In genomic region chr14:92792885-92793284, GRCh38 we compare ENCODE assay signal across 10 cellular contexts. TPM values are rescaled to one million over a fixed set of nuclear protein-coding genes. Genes with fewer than 3 reads are reported as not detected.
DNase-seq lines count a peak whose midpoint lies in the region; ATAC-seq, FAIRE-seq and TF ChIP-seq lines count a peak whose summit lies in the region.
"Had no signal": no experiment of that assay in that cellular context is flagged by ENCODE, and none has a peak within 500 bp of the region (broad histone marks: within the 10 kb centered on the region; RNA-seq: fewer than 3 reads in every experiment).

No MANE protein-coding gene starts in this region.

- H3K9ac ChIP-seq in KMS-11 (no peak overlapping the region), K562 (ENCODE audit: insufficient read depth in 1 of 2, low read depth in 2 of 2, low read length in 2 of 2) (no peak overlapping the region)

- no peaks in the 10 kb centered on the region for H3K9me1 ChIP-seq in K562 (ENCODE audit: control insufficient read depth, insufficient read depth, low read length)

- peak overlapping the region; percentile 54 for H3K4me3 ChIP-seq in Caco-2 (ENCODE audit: low read depth, low read length)
- H3K4me3 ChIP-seq in KMS-11 (IDR thresholded peaks at IDR 0.05; ENCODE audit: insufficient read depth, low read depth, low read length), result no peak overlapping the region
- H3K4me3 ChIP-seq in K562, result no peak overlapping the region
- no peak overlapping the region for H3K4me3 ChIP-seq in naive thymus-derived CD4-positive, alpha-beta T cell (ENCODE audit: low read length)

- H3K4me1 ChIP-seq in Caco-2, result peaks cover 5% of the 10 kb centered on the region; the same call in 1 of the 2 replicates
- H3K4me1 ChIP-seq in KMS-11 (ENCODE audit: low read depth, poor library complexity, severe bottlenecking), result peaks cover 22% of the 10 kb centered on the region
- peaks cover 7 to 8% of the 10 kb centered on the region in 2 experiments; a peak in 4 of 5 replicates for H3K4me1 ChIP-seq in K562 (replicated peaks in 1 of 2; ENCODE audit: control insufficient read depth in 2 of 2, insufficient read depth in 2 of 2, low read length in 2 of 2)
- peaks cover 15 to 17% of the 10 kb centered on the region in 2 donors for H3K4me1 ChIP-seq in naive thymus-derived CD4-positive, alpha-beta T cell (ENCODE audit: control insufficient read depth in 2 of 2, insufficient read depth in 2 of 2, low read length in 2 of 2)

- no peak for TF ChIP-seq EP300 in K562 (IDR thresholded peaks at IDR 0.05; ENCODE audit: low read length)

- no peak for ATAC-seq in K562
- ATAC-seq in naive thymus-derived CD4-positive, alpha-beta T cell, result no peak

- POLR2A ChIA-PET in Caco-2 (lab: Charles Lee), result interaction anchor here (1.7 kb wide), 1 partner anchor 44 kb away, joined by 7 read pairs; the partner anchor contains the start of gene LGMN
- POLR2A ChIA-PET in K562 (lab: Yijun Ruan, JAX), result no interaction called here
- POLR2A ChIA-PET in naive thymus-derived CD4-positive, alpha-beta T cell (lab: Charles Lee), result interaction anchor here (0.6 to 2.5 kb wide), 6 partner anchors 43 to 1503 kb away, joined by 3 to 9 read pairs (median 4); partner anchors contain the start of genes CPSF2, NDUFB1 and TRIP11

- CTCF ChIA-PET in Caco-2 (lab: Charles Lee), result no interaction called here
- CTCF ChIA-PET in K562 (lab: Yijun Ruan, JAX; ENCODE audit: low intra/inter-chr PET ratio), result no interaction called here
- CTCF ChIA-PET in naive thymus-derived CD4-positive, alpha-beta T cell (lab: Charles Lee), result no interaction called here

- 69% methylated on average over 4 of the region's 4 CpGs for WGBS in K562 (ENCODE audit: insufficient coverage, low coverage, missing lambda C conversion rate)

- intact Hi-C loops in Caco-2 (cut with micrococcal nuclease; ENCODE audit: unreplicated experiment), result no loop called here
- intact Hi-C loops in K562 (cut with micrococcal nuclease), result no loop called here
- intact Hi-C loops in naive thymus-derived CD4-positive, alpha-beta T cell (cut with micrococcal nuclease), result loop anchor here (5.0 kb wide), 3 partner anchors 324 to 671 kb away; partner anchors contain the start of genes CPSF2 (in 2 of the 2), NDUFB1 (in 2 of the 2), BTBD7 (in 1 of the 2) and ITPK1 (in 1 of the 2)

- H3K36me3 Mint-ChIP-seq in Caco-2 (ENCODE audit: insufficient read depth, unreplicated experiment), result peaks cover 18% of the 10 kb centered on the region
- peaks cover 0 to 19% (median 12%) of the 10 kb centered on the region in 5 donors for H3K36me3 Mint-ChIP-seq in naive thymus-derived CD4-positive, alpha-beta T cell

- no TSS peak for BruUV-seq in Caco-2 (replicated peaks; lab: Mats Ljungman, UMichigan)
- BruUV-seq in K562 (replicated peaks; lab: Mats Ljungman, UMichigan), result no TSS peak

- peak overlapping the region; percentile 99 for H3K27ac Mint-ChIP-seq in Caco-2 (ENCODE audit: unreplicated experiment)
- peak overlapping the region in 6 of 9 donors; percentile 86 to 98 (median 94) for H3K27ac Mint-ChIP-seq in naive thymus-derived CD4-positive, alpha-beta T cell

- in situ Hi-C loops in K562 (cut with MboI), result no loop called here

- H3K27ac ChIP-seq in KMS-11 (no peak overlapping the region), K562 (ENCODE audit: extremely low read depth, low read depth, low read length) (no peak overlapping the region)
- H3K27ac ChIP-seq in naive thymus-derived CD4-positive, alpha-beta T cell (ENCODE audit: low read depth, low read length), result no peak overlapping the region

- no peak for TF ChIP-seq RAD21 in K562 (CRISPR knock-in tag; conservative IDR thresholded peaks at IDR 0.05 in 1 of 2, IDR thresholded peaks at IDR 0.05 in 1 of 2)

- H2AFZ ChIP-seq in KMS-11 (ENCODE audit: low read depth) (peak overlapping the region; percentile 84; the same call in 1 of the 2 replicates), K562 (ENCODE audit: low read depth, low read length) (peak overlapping the region; percentile 95)

- H3K27me3 ChIP-seq in Caco-2 (replicated peaks; ENCODE audit: control insufficient read depth, insufficient read depth, low read length) (no peaks in the 10 kb centered on the region), KMS-11 (ENCODE audit: insufficient read depth, low read depth) (no peaks in the 10 kb centered on the region), K562 (ENCODE audit: control insufficient read depth in 2 of 2, insufficient read depth in 2 of 2, low read length in 2 of 2) (no peaks in the 10 kb centered on the region)
- H3K27me3 ChIP-seq in naive thymus-derived CD4-positive, alpha-beta T cell (ENCODE audit: control insufficient read depth in 2 of 2, insufficient read depth in 2 of 2, low read length in 2 of 2), result no peaks in the 10 kb centered on the region
- H3K27me3 ChIP-seq: suprapubic skin had no signal

- H3K9me3 ChIP-seq in Caco-2 (peaks cover 13% of the 10 kb centered on the region; the same call in 1 of the 2 replicates), K562 (replicated peaks; ENCODE audit: control insufficient read depth, insufficient read depth, low read depth, low read length) (peaks cover 13% of the 10 kb centered on the region)
- peaks cover 0 to 13% (median 0%) of the 10 kb centered on the region in 3 experiments for H3K9me3 ChIP-seq in naive thymus-derived CD4-positive, alpha-beta T cell (ENCODE audit: control insufficient read depth in 2 of 3, low read length in 3 of 3)

- peak overlapping the region; percentile 97 for H3K4me3 Mint-ChIP-seq in Caco-2 (ENCODE audit: unreplicated experiment)
- H3K4me3 Mint-ChIP-seq in naive thymus-derived CD4-positive, alpha-beta T cell, result peak overlapping the region in 6 of 10 donors; percentile 5 to 91 (median 60)

- H4K20me1 ChIP-seq in KMS-11 (ENCODE audit: insufficient read depth), result no peaks in the 10 kb centered on the region
- no peaks in the 10 kb centered on the region for H4K20me1 ChIP-seq in K562 (replicated peaks; ENCODE audit: control insufficient read depth, insufficient read depth, low read length)

- peaks cover 18% of the 10 kb centered on the region for H3K9me3 Mint-ChIP-seq in Caco-2 (ENCODE audit: unreplicated experiment)
- peaks cover 6 to 33% (median 21%) of the 10 kb centered on the region in 11 donors for H3K9me3 Mint-ChIP-seq in naive thymus-derived CD4-positive, alpha-beta T cell

- FAIRE-seq in K562 (lab: Jason Lieb, UNC), result no peak

- H3K4me1 Mint-ChIP-seq in Caco-2 (ENCODE audit: low read depth, unreplicated experiment), result peaks cover 13% of the 10 kb centered on the region
- peaks cover 20 to 38% (median 32%) of the 10 kb centered on the region in 7 donors for H3K4me1 Mint-ChIP-seq in naive thymus-derived CD4-positive, alpha-beta T cell

- H3K27me3 Mint-ChIP-seq in Caco-2 (ENCODE audit: insufficient read depth, unreplicated experiment), result no peaks in the 10 kb centered on the region
- peaks cover 0 to 9% (median 0%) of the 10 kb centered on the region in 5 donors for H3K27me3 Mint-ChIP-seq in naive thymus-derived CD4-positive, alpha-beta T cell

- no peak for DNase-seq in Caco-2
- DNase-seq in K562 (ENCODE audit: extremely low read depth in 1 of 4, low spot score in 3 of 4), result no peak
- no peak for DNase-seq in naive thymus-derived CD4-positive, alpha-beta T cell
- no peak for DNase-seq in NCI-H774 (lab: John Stamatoyannopoulos, UW)
- no peak for DNase-seq in LoVo (ENCODE audit: low spot score)
- DNase-seq in NCI-H510A (lab: John Stamatoyannopoulos, UW), result no peak
- DNase-seq: activated CD4-positive, alpha-beta T cell treated with anti-CD3 and anti-CD28 coated beads, Interleukin-2, amount 50 U/mL, for 48 hours; stimulated activated CD4-positive, alpha-beta T cell treated with anti-CD3 and anti-CD28 coated beads, Interleukin-1b, Interleukin-23, amount 100 ng/mL, for 48 hours had no signal

- no peak for TF ChIP-seq CTCF in Caco-2 (IDR thresholded peaks at IDR 0.05; ENCODE audit: insufficient read depth in 1 of 2, low read depth in 1 of 2, low read length in 1 of 2, severe bottlenecking in 1 of 2, unreplicated experiment in 1 of 2)
- no peak for TF ChIP-seq CTCF in KMS-11 (conservative IDR thresholded peaks at IDR 0.05; ENCODE audit: low read depth, low read length)
- no peak for TF ChIP-seq CTCF in K562 (IDR thresholded peaks at IDR 0.05 in 2 of 3, conservative IDR thresholded peaks at IDR 0.05 in 1 of 3; ENCODE audit: insufficient read depth in 2 of 3, low read depth in 1 of 3, low read length in 3 of 3)

- no peak for TF ChIP-seq POLR2A in K562 (conservative IDR thresholded peaks at IDR 0.05)

- H3K36me3 ChIP-seq in Caco-2 (ENCODE audit: control insufficient read depth, insufficient read depth, low read length) (no peaks in the 10 kb centered on the region), KMS-11 (ENCODE audit: insufficient read depth) (no peaks in the 10 kb centered on the region), K562 (ENCODE audit: control insufficient read depth, insufficient read depth, low read length) (peaks cover 8% of the 10 kb centered on the region; the same call in 2 of the 3 replicates)
- peaks cover 0 to 10% (median 0%) of the 10 kb centered on the region in 3 experiments for H3K36me3 ChIP-seq in naive thymus-derived CD4-positive, alpha-beta T cell (ENCODE audit: control insufficient read depth in 2 of 3, insufficient read depth in 3 of 3, low read length in 3 of 3)

- H3K79me2 ChIP-seq in KMS-11 (ENCODE audit: insufficient read depth, low read depth) (peaks cover 19% of the 10 kb centered on the region), K562 (ENCODE audit: control insufficient read depth, insufficient read depth, low read length) (peaks cover 25% of the 10 kb centered on the region)

- no peak overlapping the region; the same call in 1 of the 2 replicates for H3K4me2 ChIP-seq in KMS-11
- H3K4me2 ChIP-seq in K562 (ENCODE audit: insufficient read depth, low read length), result no peak overlapping the region

RNA-seq across cellular contexts. Expression of gene GOLGA5, which starts 1.2 kb away (rescaled TPM):
- total RNA-seq in Caco-2 (2022) (25.8 and 33.1 TPM in 2 replicates), K562 (2014; rRNA removed) (11.6 and 12.0 TPM in 2 replicates), K562 (2014; rRNA removed; fragmentation: Illumina TruSeq; extraction: Trizol) (16.9 and 19.4 TPM in 2 replicates), K562 (2015; rRNA removed; fragmentation: Illumina TruSeq; extraction: Trizol) (15.0 and 15.3 TPM in 2 replicates), K562 (2021) (11.1 and 12.0 TPM in 2 replicates)
- 13.0 and 24.3 TPM in 2 replicates for total RNA-seq in K562 (2011; cell fraction: chromatin; rRNA removed; ENCODE audit: low replicate concordance)
- 8.0 and 8.6 TPM in 2 replicates for total RNA-seq in K562 (2011; cell fraction: nucleolus; rRNA removed)
- total RNA-seq in K562 (2011; cell fraction: nucleoplasm; rRNA removed), result 10.9 and 13.4 TPM in 2 replicates
- polyA plus RNA-seq in K562 (2011; rRNA removed) (19.6 and 21.6 TPM in 2 replicates), K562 (2014; fragmentation: Illumina TruSeq; extraction: Trizol) (15.5 and 18.9 TPM in 2 replicates), K562 (2014; fragmentation: Nextera tagmentation; extraction: Ambion mirVana) (1 to 10 TPM; 5.7 to 7.3 TPM), K562 (2014; rRNA removed) (12.7 and 14.2 TPM in 2 replicates)
- polyA plus RNA-seq in K562 (2011; cell fraction: cytosol; rRNA removed), result 5.2 and 11.0 TPM in 2 replicates
- 5.0 and 9.6 TPM in 2 replicates for polyA plus RNA-seq in K562 (2011; cell fraction: nucleus; rRNA removed)
- 9.5 and 12.7 TPM in 2 replicates for polyA plus RNA-seq in K562 (2012)
- 16.9 and 29.5 TPM in 2 replicates for polyA minus RNA-seq in K562 (2011; rRNA and poly(A)+ RNA removed)
- 11.5 and 13.6 TPM in 2 replicates for polyA minus RNA-seq in K562 (2011; cell fraction: cytosol; rRNA and poly(A)+ RNA removed)
- 6.1 and 19.2 TPM in 2 replicates for polyA minus RNA-seq in K562 (2011; cell fraction: nucleus; rRNA and poly(A)+ RNA removed)
- total RNA-seq in naive thymus-derived CD4-positive, alpha-beta T cell, result 10 to 100 TPM in 4 of 5 experiments, 1 to 10 TPM in 1; 9.7 to 25.8 (median 23.5) TPM
- 10 to 100 TPM; 17.6 to 27.9 TPM for polyA plus RNA-seq in naive thymus-derived CD4-positive, alpha-beta T cell

RNA-seq across cellular contexts. Expression of gene LGMN, which starts 44.5 kb away (rescaled TPM):
- total RNA-seq in Caco-2 (2022), result 84.2 and 94.2 TPM in 2 replicates
- 1.3 and 3.3 TPM in 2 replicates for total RNA-seq in K562 (2011; cell fraction: chromatin; rRNA removed; ENCODE audit: low replicate concordance)
- 3.9 and 4.8 TPM in 2 replicates for total RNA-seq in K562 (2011; cell fraction: nucleolus; rRNA removed)
- total RNA-seq in K562 (2011; cell fraction: nucleoplasm; rRNA removed), result 2.0 and 3.5 TPM in 2 replicates
- 0.69 TPM in 1 of 2 replicates, not detected in the other for total RNA-seq in K562 (2014; rRNA removed)
- 0.29 and 0.44 TPM in 2 replicates for total RNA-seq in K562 (2014; rRNA removed; fragmentation: Illumina TruSeq; extraction: Trizol)
- 0.43 and 0.53 TPM in 2 replicates for total RNA-seq in K562 (2015; rRNA removed; fragmentation: Illumina TruSeq; extraction: Trizol)
- 0.89 and 1.3 TPM in 2 replicates for total RNA-seq in K562 (2021)
- polyA plus RNA-seq in K562 (2011; rRNA removed), result 1.4 and 14.3 TPM in 2 replicates
- 1.3 and 16.1 TPM in 2 replicates for polyA plus RNA-seq in K562 (2011; cell fraction: cytosol; rRNA removed)
- polyA plus RNA-seq in K562 (2011; cell fraction: nucleus; rRNA removed), result 0.80 and 11.7 TPM in 2 replicates
- 0.91 and 2.0 TPM in 2 replicates for polyA plus RNA-seq in K562 (2012)
- 0.27 and 0.36 TPM in 2 replicates for polyA plus RNA-seq in K562 (2014; fragmentation: Illumina TruSeq; extraction: Trizol)
- polyA plus RNA-seq in K562 (2014; fragmentation: Nextera tagmentation; extraction: Ambion mirVana), result under 1 TPM in 1 of 2 experiments, not detected in 1; 0.15 TPM
- polyA plus RNA-seq in K562 (2014; rRNA removed), result 0.05 and 0.70 TPM in 2 replicates
- polyA minus RNA-seq in K562 (2011; rRNA and poly(A)+ RNA removed), result 0.56 and 10.3 TPM in 2 replicates
- 1.6 and 11.6 TPM in 2 replicates for polyA minus RNA-seq in K562 (2011; cell fraction: cytosol; rRNA and poly(A)+ RNA removed)
- 1.2 and 8.9 TPM in 2 replicates for polyA minus RNA-seq in K562 (2011; cell fraction: nucleus; rRNA and poly(A)+ RNA removed)
- 10 to 100 TPM in 3 of 5 experiments, 1 to 10 TPM in 2; 8.7 to 28.7 (median 10.1) TPM for total RNA-seq in naive thymus-derived CD4-positive, alpha-beta T cell
- polyA plus RNA-seq in naive thymus-derived CD4-positive, alpha-beta T cell, result 10 to 100 TPM; 25.2 to 26.4 TPM

Comparison
In these comparisons a context has a peak if more than half of its experiments do, and no peak if none do; other contexts are left out.
1. intact Hi-C loops: an anchor here in naive thymus-derived CD4-positive, alpha-beta T cell (5.0 kb wide); none called in Caco-2 and K562.